In genomic region chr4:152556283-152556682, GRCh38 we compare ENCODE assay signal across 1 cellular context.
TF ChIP-seq lines count a peak whose summit lies in the region.

No MANE protein-coding gene starts in this region.

TF ChIP-seq in GM12878, 131 proteins besides CTCF, POLR2A, EP300 and RAD21 (continued from another document):
- TF ChIP-seq NFXL1 (IDR thresholded peaks at IDR 0.05; ENCODE audit: borderline replicate concordance): no peak
- no peak for TF ChIP-seq MTA3 (IDR thresholded peaks at IDR 0.05; ENCODE audit: borderline replicate concordance, low read length)
- no peak for TF ChIP-seq FOXK2 (IDR thresholded peaks at IDR 0.05)
- TF ChIP-seq LARP7 (IDR thresholded peaks at IDR 0.05): no peak
- TF ChIP-seq NFIC (IDR thresholded peaks at IDR 0.05; ENCODE audit: low read depth, low read length): peak; percentile 58; the same call in 1 of the 2 replicates
- TF ChIP-seq SP1 (IDR thresholded peaks at IDR 0.05; ENCODE audit: low read depth, low read length): no peak
- TF ChIP-seq MYC (IDR thresholded peaks at IDR 0.05; ENCODE audit: insufficient read depth, insufficient read length, insufficient replicate concordance, low read length, severe bottlenecking): no peak
- peak; percentile 46; the same call in 1 of the 2 replicates for TF ChIP-seq ATF2 (IDR thresholded peaks at IDR 0.05; ENCODE audit: low read length)
- TF ChIP-seq ASH2L (IDR thresholded peaks at IDR 0.05; ENCODE audit: borderline replicate concordance, low read depth): 0 out of 2 replicates have a peak, but pooled peaks have one; percentile 63
- 0 out of 2 replicates have a peak, but pooled peaks have one; percentile 58 for TF ChIP-seq ZNF592 (IDR thresholded peaks at IDR 0.05)
- TF ChIP-seq PBX3 (IDR thresholded peaks at IDR 0.05; ENCODE audit: insufficient replicate concordance, low read depth, low read length): no peak
- TF ChIP-seq SMAD1 (IDR thresholded peaks at IDR 0.05; ENCODE audit: low read depth, partially characterized antibody): no peak
- TF ChIP-seq NFYA (IDR thresholded peaks at IDR 0.05; ENCODE audit: borderline replicate concordance, low read depth, low read length): no peak
- TF ChIP-seq SMAD5 (IDR thresholded peaks at IDR 0.05; ENCODE audit: low read depth): no peak
- no peak for TF ChIP-seq SUZ12 (IDR thresholded peaks at IDR 0.05; ENCODE audit: unreplicated experiment)
- TF ChIP-seq ZBTB40 (IDR thresholded peaks at IDR 0.05; ENCODE audit: borderline replicate concordance): peak; percentile 72; the same call in 1 of the 2 replicates
- no peak for TF ChIP-seq POU2F2 (IDR thresholded peaks at IDR 0.05; ENCODE audit: borderline replicate concordance, low read depth, low read length)
- TF ChIP-seq MLLT1 (IDR thresholded peaks at IDR 0.05): peak; percentile 82
- peak in 1 of 2 experiments; percentile 19; a peak in 2 of 4 replicates for TF ChIP-seq IKZF2 (IDR thresholded peaks at IDR 0.05)
- no peak for TF ChIP-seq PML (IDR thresholded peaks at IDR 0.05; ENCODE audit: low read length)
- 0 out of 2 replicates have a peak, but pooled peaks have one; percentile 11 for TF ChIP-seq CBFB (IDR thresholded peaks at IDR 0.05; ENCODE audit: low read depth)
- no peak for TF ChIP-seq SREBF1 (IDR thresholded peaks at IDR 0.05; ENCODE audit: low read length)
- TF ChIP-seq SIN3A (IDR thresholded peaks at IDR 0.05; ENCODE audit: low read depth, low read length): no peak
- no peak for TF ChIP-seq ZSCAN29 (IDR thresholded peaks at IDR 0.05)
- TF ChIP-seq MEF2A (IDR thresholded peaks at IDR 0.05; ENCODE audit: insufficient read depth, low read depth, low read length): 0 out of 2 replicates have a peak, but pooled peaks have one; percentile 27
- TF ChIP-seq BMI1 (IDR thresholded peaks at IDR 0.05; ENCODE audit: borderline replicate concordance): no peak
- TF ChIP-seq EGR1 (IDR thresholded peaks at IDR 0.05; ENCODE audit: borderline replicate concordance in 1 of 2, low read depth in 2 of 2, low read length in 2 of 2): no peak
- TF ChIP-seq RBBP5 (conservative IDR thresholded peaks at IDR 0.05): 0 out of 2 replicates have a peak, but pooled peaks have one; percentile 45
- no peak for TF ChIP-seq EZH2 (IDR thresholded peaks at IDR 0.05; ENCODE audit: borderline replicate concordance, control insufficient read depth, low read depth, low read length)
